Comparison of ENCODE assay signal across 11 cellular contexts in the genomic region with DNA sequence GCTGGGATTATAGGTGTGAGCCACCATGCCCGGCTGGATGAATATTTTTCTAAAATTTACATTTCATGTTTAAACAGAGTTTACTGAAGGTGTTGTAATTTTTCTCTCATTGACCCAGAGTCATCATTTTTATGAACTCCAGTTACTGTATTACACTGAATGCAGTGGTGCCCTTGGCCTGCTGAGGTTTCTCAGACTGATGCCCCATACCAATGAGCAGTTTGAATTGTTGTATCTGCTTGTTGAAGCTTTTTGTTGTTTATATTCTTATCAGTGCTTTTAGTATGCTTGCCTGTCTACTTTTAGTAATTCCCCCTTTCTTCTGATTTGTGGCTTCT. TPM values are rescaled to one million over a fixed set of nuclear protein-coding genes. Genes with fewer than 3 reads are reported as not detected.
DNase-seq lines count a peak whose midpoint lies in the region; ATAC-seq and TF ChIP-seq lines count a peak whose summit lies in the region.
"Had no signal": no experiment of that assay in that cellular context is flagged by ENCODE, and none has a peak within 500 bp of the region (broad histone marks: within the 10 kb centered on the region; RNA-seq: fewer than 3 reads in every experiment).

No MANE protein-coding gene starts in this region.

- ATAC-seq in left lung (peak; percentile 39), GM21515 (IDR thresholded peaks at IDR 0.05; ENCODE audit: unreplicated experiment) (no peak), GM21619 (IDR thresholded peaks at IDR 0.05; ENCODE audit: unreplicated experiment) (no peak)
- ATAC-seq: K562 had no signal

- H3K9me3 ChIP-seq in adrenal gland (replicated peaks in 1 of 3) (no peaks in the 10 kb centered on the region), left lung (no peaks in the 10 kb centered on the region), subcutaneous abdominal adipose tissue (ENCODE audit: control insufficient read depth in 5 of 5, low read length in 5 of 5) (peaks cover 0 to 3% (median 0%) of the 10 kb centered on the region in 5 donors)

- H3K27me3 ChIP-seq in adrenal gland (no peaks in the 10 kb centered on the region), left lung (no peaks in the 10 kb centered on the region), subcutaneous abdominal adipose tissue (ENCODE audit: control insufficient read depth in 5 of 5, insufficient read depth in 4 of 5, low read length in 5 of 5) (no peaks in the 10 kb centered on the region)

- H3K36me3 ChIP-seq in adrenal gland (replicated peaks in 1 of 2) (peaks cover 0 to 84% of the 10 kb centered on the region in 2 donors), left lung (peaks cover 0 to 99% of the 10 kb centered on the region in 2 donors), subcutaneous abdominal adipose tissue (ENCODE audit: control insufficient read depth in 5 of 5, insufficient read depth in 5 of 5, low read length in 5 of 5) (peaks cover 23 to 72% (median 60%) of the 10 kb centered on the region in 5 donors)

- no peak for TF ChIP-seq POLR2A in adrenal gland (IDR thresholded peaks at IDR 0.05)

- intact Hi-C loops in activated naive CD4-positive, alpha-beta T cell treated with anti-CD3 and anti-CD28 coated beads for 36 hours (cut with micrococcal nuclease), result loop anchor here (1.0 to 5.0 kb wide), 5 partner anchors 14 to 95 kb away; a partner anchor contains a TSS
- intact Hi-C loops in adrenal gland (cut with DNase I) (no loop called here), left lung (cut with DNase I) (no loop called here)

- H3K4me3 Mint-ChIP-seq in activated naive CD4-positive, alpha-beta T cell treated with anti-CD3 and anti-CD28 coated beads for 36 hours, result peak overlapping the region; percentile 4
- H3K4me3 Mint-ChIP-seq in activated naive CD4-positive, alpha-beta T cell treated with anti-CD3 and anti-CD28 coated beads, Interleukin-2, amount 10 ng/mL, durations not matched to agents 7 days and 5 days, result no peak overlapping the region

- 50 to 80% (median 72%) methylated on average over 1 of the region's 1 CpG for WGBS in adrenal gland, 4 donors

- no peak for TF ChIP-seq CTCF in adrenal gland (IDR thresholded peaks at IDR 0.05)
- TF ChIP-seq CTCF in left lung (IDR thresholded peaks at IDR 0.05), result no peak

- CTCF ChIA-PET in activated naive CD4-positive, alpha-beta T cell treated with anti-CD3 and anti-CD28 coated beads for 36 hours (lab: Charles Lee), result interaction anchor here (0.6 to 3.5 kb wide), 6 partner anchors 23 to 240 kb away, joined by 3 to 15 read pairs (median 6); a partner anchor contains a TSS
- CTCF ChIA-PET in activated naive CD4-positive, alpha-beta T cell treated with anti-CD3 and anti-CD28 coated beads, Interleukin-2, amount 10 ng/mL, durations not matched to agents 7 days and 5 days (lab: Charles Lee), result interaction anchor here (1.9 kb wide), 1 partner anchor 10 kb away, joined by 6 read pairs; no protein-coding TSS in a partner anchor

- H3K27ac ChIP-seq in adrenal gland, result peak overlapping the region in 4 of 5 donors; percentile 48 to 71 (median 52)
- peak overlapping the region; percentile 37 to 63 for H3K27ac ChIP-seq in left lung
- peak overlapping the region; percentile 85 for H3K27ac ChIP-seq in subcutaneous abdominal adipose tissue (ENCODE audit: low read depth, low read length)

- DNase-seq in activated naive CD4-positive, alpha-beta T cell treated with anti-CD3 and anti-CD28 coated beads for 36 hours, result no peak
- no peak for DNase-seq in activated naive CD4-positive, alpha-beta T cell treated with anti-CD3 and anti-CD28 coated beads, Interleukin-2, amount 10 ng/mL, durations not matched to agents 7 days and 5 days
- peak in 5 of 7 donors; percentile 18 to 47 (median 33) for DNase-seq in adrenal gland
- DNase-seq in left lung, result no peak
- DNase-seq in NCI-H187 (lab: John Stamatoyannopoulos, UW), result no peak
- DNase-seq: activated CD4-positive, alpha-beta T cell treated with anti-CD3 and anti-CD28 coated beads, Interleukin-2, amount 50 U/mL, for 48 hours; NCI-H510A treated with DMSO at 0.1 percent for 48 hours had no signal

- peaks cover 67% of the 10 kb centered on the region for H3K36me3 Mint-ChIP-seq in activated naive CD4-positive, alpha-beta T cell treated with anti-CD3 and anti-CD28 coated beads for 36 hours (ENCODE audit: low read depth)
- H3K36me3 Mint-ChIP-seq in activated naive CD4-positive, alpha-beta T cell treated with anti-CD3 and anti-CD28 coated beads, Interleukin-2, amount 10 ng/mL, durations not matched to agents 7 days and 5 days, result peaks cover 63% of the 10 kb centered on the region

- peaks cover 21% of the 10 kb centered on the region for H3K4me1 Mint-ChIP-seq in activated naive CD4-positive, alpha-beta T cell treated with anti-CD3 and anti-CD28 coated beads for 36 hours (ENCODE audit: low read depth)
- no peaks in the 10 kb centered on the region for H3K4me1 Mint-ChIP-seq in activated naive CD4-positive, alpha-beta T cell treated with anti-CD3 and anti-CD28 coated beads, Interleukin-2, amount 10 ng/mL, durations not matched to agents 7 days and 5 days

- H3K27me3 Mint-ChIP-seq in activated naive CD4-positive, alpha-beta T cell treated with anti-CD3 and anti-CD28 coated beads for 36 hours (ENCODE audit: low read depth), result no peaks in the 10 kb centered on the region
- H3K27me3 Mint-ChIP-seq in activated naive CD4-positive, alpha-beta T cell treated with anti-CD3 and anti-CD28 coated beads, Interleukin-2, amount 10 ng/mL, durations not matched to agents 7 days and 5 days, result no peaks in the 10 kb centered on the region

- H3K27ac Mint-ChIP-seq in activated naive CD4-positive, alpha-beta T cell treated with anti-CD3 and anti-CD28 coated beads for 36 hours, result peak overlapping the region; percentile 85
- H3K27ac Mint-ChIP-seq in activated naive CD4-positive, alpha-beta T cell treated with anti-CD3 and anti-CD28 coated beads, Interleukin-2, amount 10 ng/mL, durations not matched to agents 7 days and 5 days, result no peak overlapping the region

- no peaks in the 10 kb centered on the region for H3K9me3 Mint-ChIP-seq in activated naive CD4-positive, alpha-beta T cell treated with anti-CD3 and anti-CD28 coated beads for 36 hours
- H3K9me3 Mint-ChIP-seq in activated naive CD4-positive, alpha-beta T cell treated with anti-CD3 and anti-CD28 coated beads, Interleukin-2, amount 10 ng/mL, durations not matched to agents 7 days and 5 days, result no peaks in the 10 kb centered on the region

- H3K4me3 ChIP-seq in adrenal gland (no peak overlapping the region), left lung (no peak overlapping the region), subcutaneous abdominal adipose tissue (ENCODE audit: low read depth in 1 of 5, low read length in 5 of 5) (no peak overlapping the region)
- H3K4me3 ChIP-seq: K562 had no signal

- H3K4me1 ChIP-seq in adrenal gland (replicated peaks in 1 of 2) (peaks cover 8 to 12% of the 10 kb centered on the region in 2 donors), left lung (peaks cover 0 to 8% of the 10 kb centered on the region in 2 donors), subcutaneous abdominal adipose tissue (ENCODE audit: control insufficient read depth in 5 of 5, insufficient read depth in 5 of 5, low read length in 5 of 5) (peaks cover 0 to 20% (median 16%) of the 10 kb centered on the region in 5 donors)

- H3K9ac ChIP-seq in subcutaneous abdominal adipose tissue (ENCODE audit: low read length in 5 of 5), result peak overlapping the region in 2 of 5 donors; percentile 1 to 52

RNA-seq across cellular contexts. Expression of a gene that starts 29.9 kb away (rescaled TPM):
- 10 to 100 TPM; 32.4 to 32.6 TPM for total RNA-seq in activated naive CD4-positive, alpha-beta T cell treated with anti-CD3 and anti-CD28 coated beads for 36 hours
- total RNA-seq in adrenal gland (10 to 100 TPM; 20.8 to 44.4 (median 32.2) TPM), left lung (10 to 100 TPM; 32.0 to 39.3 TPM)
- polyA plus RNA-seq in adrenal gland, result 10 to 100 TPM; 17.5 to 41.1 (median 20.5) TPM

RNA-seq across cellular contexts. Expression of a gene that starts 55.4 kb away (rescaled TPM):
- total RNA-seq in activated naive CD4-positive, alpha-beta T cell treated with anti-CD3 and anti-CD28 coated beads for 36 hours, result 100 to 1,000 TPM; 151 to 162 TPM
- total RNA-seq in adrenal gland (10 to 100 TPM; 52.4 to 90.0 (median 64.3) TPM), left lung (10 to 100 TPM; 67.4 to 79.3 TPM)
- 100 to 1,000 TPM in 1 of 3 donors, 10 to 100 TPM in 2; 35.6 to 107 (median 49.5) TPM for polyA plus RNA-seq in adrenal gland

RNA-seq across cellular contexts. Expression of a gene that starts 55.7 kb away (rescaled TPM):
- total RNA-seq in activated naive CD4-positive, alpha-beta T cell treated with anti-CD3 and anti-CD28 coated beads for 36 hours, result 10 to 100 TPM; 38.1 to 40.5 TPM
- 100 to 1,000 TPM in 3 of 8 donors, 10 to 100 TPM in 5; 46.9 to 141 (median 81.2) TPM for total RNA-seq in adrenal gland
- polyA plus RNA-seq in adrenal gland, result 10 to 100 TPM; 52.7 to 94.2 (median 55.0) TPM
- 100 to 1,000 TPM; 103 to 111 TPM for total RNA-seq in left lung

Comparison
In these comparisons a context has a peak if more than half of its experiments do, and no peak if none do; other contexts are left out.
1. DNase-seq: peak in adrenal gland (5 of 7); none in activated naive CD4-positive, alpha-beta T cell treated with anti-CD3 and anti-CD28 coated beads for 36 hours (single experiment), activated naive CD4-positive, alpha-beta T cell treated with anti-CD3 and anti-CD28 coated beads, Interleukin-2, amount 10 ng/mL, durations not matched to agents 7 days and 5 days (single experiment), left lung (0 of 2) and NCI-H187 (0 of 2).
2. Peak in every context shown above with its lines, with median percentiles within 50 percentile points of each other: H3K27ac ChIP-seq.